In the genomic region with DNA sequence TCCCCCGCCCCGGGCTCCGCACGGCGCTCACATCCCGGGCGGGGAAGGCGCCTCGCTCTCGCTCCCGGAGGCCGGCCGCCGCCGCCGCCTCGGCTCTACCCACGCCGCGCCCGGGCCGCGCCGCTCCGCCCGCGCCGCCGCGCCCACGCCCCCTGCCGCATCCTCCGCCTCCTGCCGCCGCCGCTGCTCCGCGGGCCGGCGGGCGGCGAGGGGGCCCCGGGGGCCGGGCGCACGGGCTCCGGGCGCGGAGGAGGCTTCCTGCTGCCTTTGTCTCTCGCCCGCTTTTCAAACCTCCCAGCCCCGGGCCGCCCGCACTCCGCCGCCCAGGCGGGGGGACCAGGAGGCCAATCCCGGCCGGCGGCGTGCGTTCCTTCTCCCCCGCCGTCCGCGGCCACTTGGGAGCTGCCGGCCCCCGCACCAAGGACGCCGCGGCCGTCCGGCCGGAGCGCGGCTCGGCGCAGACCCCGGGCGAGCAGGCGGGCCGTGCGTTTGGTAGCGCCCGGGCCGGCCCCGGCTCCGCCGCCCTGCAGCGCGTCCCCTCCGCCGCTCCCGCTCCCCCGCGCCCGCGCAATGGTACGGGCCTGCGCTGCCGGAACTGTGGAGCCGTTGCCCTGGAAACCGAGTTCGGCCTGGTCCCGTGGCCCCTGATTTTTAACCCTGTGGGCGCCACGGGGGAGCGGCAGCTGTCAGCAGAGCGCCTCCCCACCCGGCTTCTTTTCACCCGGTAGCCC, we compare ENCODE assay signal across 8 cellular contexts. TPM values are rescaled to one million over a fixed set of nuclear protein-coding genes. Genes with fewer than 3 reads are reported as not detected.
A peak's percentile ranks its signal among the peaks of the same experiment; 100 is the strongest.
DNase-seq lines count a peak whose midpoint lies in the region; ATAC-seq and TF ChIP-seq lines count a peak whose summit lies in the region.

FBXL14 (minus strand) TSS at position 287 of the 731 bp plus-strand sequence. CDS start 515 bp downstream, outside the sequence.

- peaks cover 52 to 57% of the 10 kb centered on the region in 2 donors for H3K4me1 Mint-ChIP-seq in immature natural killer cell

- peak; percentile 42 for ATAC-seq in HG03064 (IDR thresholded peaks at IDR 0.05; ENCODE audit: low read depth, unreplicated experiment)

- H3K27ac Mint-ChIP-seq in immature natural killer cell: peak within 1 kb of the TSS; percentile 93 to 97 (median 96)

- peak within 1 kb of the TSS; percentile 53 for H3K27ac ChIP-seq in mammary epithelial cell (ENCODE audit: insufficient read depth, low read depth, low read length)

- H3K9me3 Mint-ChIP-seq in immature natural killer cell: no peaks in the 10 kb centered on the region

- peaks cover 0 to 5% (median 0%) of the 10 kb centered on the region in 3 donors for H3K36me3 Mint-ChIP-seq in immature natural killer cell

- no TSS peak for BruUV-seq in mammary epithelial cell (replicated peaks; lab: Mats Ljungman, UMichigan)

- CTCF ChIA-PET in mammary epithelial cell (lab: Charles Lee; ENCODE audit: low non-redundant PET): no interaction called here

- peak within 1 kb of the TSS; percentile 86 for H2AFZ ChIP-seq in mammary epithelial cell (ENCODE audit: low read depth, low read length)

- peak within 1 kb of the TSS; percentile 91 to 94 (median 91) for H3K4me3 Mint-ChIP-seq in immature natural killer cell

- 8% methylated on average over 20 of the region's 111 CpGs for WGBS in mammary epithelial cell (ENCODE audit: low coverage, missing lambda C conversion rate)

- no peaks in the 10 kb centered on the region for H3K9me3 ChIP-seq in mammary epithelial cell (replicated peaks; ENCODE audit: insufficient read depth, low read length)

- peaks cover 3% of the 10 kb centered on the region for H4K20me1 ChIP-seq in mammary epithelial cell (ENCODE audit: insufficient read depth, low read length)

- peaks cover 6 to 15% (median 15%) of the 10 kb centered on the region in 3 donors for H3K27me3 Mint-ChIP-seq in immature natural killer cell (ENCODE audit: low read depth in 3 of 3)

- intact Hi-C loops in mammary epithelial cell (cut with micrococcal nuclease): loop anchor here (5.0 kb wide), 1 partner anchor 1022 kb away; no protein-coding TSS in a partner anchor

- H3K36me3 ChIP-seq in mammary epithelial cell (ENCODE audit: insufficient read depth, low read length): no peaks in the 10 kb centered on the region

- peak within 1 kb of the TSS; percentile 56 for H3K9ac ChIP-seq in mammary epithelial cell (ENCODE audit: insufficient read depth, low read length)

- peak within 1 kb of the TSS; percentile 72 for H3K4me3 ChIP-seq in WI38 (ENCODE audit: low read depth, low read length)
- peak within 1 kb of the TSS; percentile 49 to 73 (median 69) for H3K4me3 ChIP-seq in mammary epithelial cell (replicated peaks in 1 of 3; ENCODE audit: insufficient read depth in 1 of 3, low read depth in 2 of 3, low read length in 3 of 3)

- peaks cover 60% of the 10 kb centered on the region for H3K79me2 ChIP-seq in mammary epithelial cell (ENCODE audit: insufficient read depth, low read length)

- peak within 1 kb of the TSS; percentile 100 for H3K4me2 ChIP-seq in mammary epithelial cell (ENCODE audit: insufficient read depth, low read depth, low read length)

- TF ChIP-seq CTCF in WI38 (IDR thresholded peaks at IDR 0.05; ENCODE audit: low read depth, low read length) (no peak), mammary epithelial cell (conservative IDR thresholded peaks at IDR 0.05 in 1 of 2, IDR thresholded peaks at IDR 0.05 in 1 of 2; ENCODE audit: extremely low read depth in 1 of 2, insufficient read depth in 1 of 2, low read depth in 1 of 2, low read length in 2 of 2) (no peak)

- DNase-seq in SHP77 (lab: John Stamatoyannopoulos, UW) (peak; percentile 42 to 53), SHP77 treated with DMSO at 0.1 percent for 48 hours (lab: John Stamatoyannopoulos, UW) (no peak), NCI-H2171 treated with DMSO at 0.1 percent for 48 hours (lab: John Stamatoyannopoulos, UW) (peak; percentile 94), mammary epithelial cell (peak; percentile 69), immature natural killer cell (peak; percentile 91 to 93 (median 92)), smooth muscle cell of the brain vasculature (ENCODE audit: low read depth, low spot score) (peak; percentile 66)

- H3K27me3 ChIP-seq in mammary epithelial cell (ENCODE audit: insufficient read depth, low read length): no peaks in the 10 kb centered on the region

- dilution Hi-C loops in mammary epithelial cell (cut with HindIII; ENCODE audit: low sequenced_read_pairs): no loop called here

- in situ Hi-C loops in mammary epithelial cell (cut with MboI; ENCODE audit: low sequenced_read_pairs in 2 of 2): loop anchor here (25.0 kb wide), 2 partner anchors 782 to 1032 kb away; no protein-coding TSS in a partner anchor

- H3K4me1 ChIP-seq in mammary epithelial cell (ENCODE audit: insufficient read depth, low read length): peaks cover 43% of the 10 kb centered on the region

RNA-seq across cellular contexts. Expression of gene FBXL14, which starts in this region (rescaled TPM):
- total RNA-seq in mammary epithelial cell: 10 to 100 TPM in 1 of 2 donors, 1 to 10 TPM in 1; 8.8 to 10.0 TPM
- 6.6 TPM for polyA plus RNA-seq in mammary epithelial cell
- polyA minus RNA-seq in mammary epithelial cell: 1.4 TPM
- polyA plus RNA-seq in immature natural killer cell: 10 to 100 TPM in 2 of 3 donors, 1 to 10 TPM in 1; 9.4 to 15.1 (median 11.1) TPM
